ENCODE assay signal across 8 cellular contexts in genomic region chr16:67658849-67659674, GRCh38. TPM values are rescaled to one million over a fixed set of nuclear protein-coding genes. Genes with fewer than 3 reads are reported as not detected.
DNase-seq lines count a peak whose midpoint lies in the region; ATAC-seq and TF ChIP-seq lines count a peak whose summit lies in the region.

No MANE protein-coding gene starts in this region.

- no peaks in the 10 kb centered on the region for H4K20me1 ChIP-seq in PC-9 (ENCODE audit: insufficient read depth)

- H3K27me3 Mint-ChIP-seq in CD8-positive, alpha-beta memory T cell = peaks cover 0 to 3% of the 10 kb centered on the region in 2 donors
- H3K27me3 Mint-ChIP-seq in endodermal cell (ENCODE audit: insufficient read depth) (peaks cover 16% of the 10 kb centered on the region), osteocyte (ENCODE audit: unreplicated experiment) (no peaks in the 10 kb centered on the region)

- peak overlapping the region; percentile 93 for H3K4me3 ChIP-seq in CD8-positive, alpha-beta memory T cell (ENCODE audit: low read length)
- H3K4me3 ChIP-seq in PC-9 (peak overlapping the region; percentile 97), endodermal cell (ENCODE audit: low read length) (peak overlapping the region; percentile 93)

- BruUV-seq in PC-9 (replicated peaks; lab: Mats Ljungman, UMichigan) = no TSS peak

- H3K4me1 Mint-ChIP-seq in CD8-positive, alpha-beta memory T cell = peaks cover 14 to 33% (median 14%) of the 10 kb centered on the region in 3 donors
- peaks cover 7% of the 10 kb centered on the region for H3K4me1 Mint-ChIP-seq in endodermal cell
- H3K4me1 Mint-ChIP-seq in osteocyte (ENCODE audit: unreplicated experiment) = peaks cover 15% of the 10 kb centered on the region

- H3K27me3 ChIP-seq in CD8-positive, alpha-beta memory T cell (ENCODE audit: insufficient read depth, low read length, poor library complexity, severe bottlenecking) = no peaks in the 10 kb centered on the region
- H3K27me3 ChIP-seq in PC-9 (ENCODE audit: insufficient read depth, low read depth) (0 out of 2 replicates have a peak, but pooled peaks cover 4% of the 10 kb centered on the region), endodermal cell (ENCODE audit: control insufficient read depth, insufficient read depth, low read length, poor library complexity, severe bottlenecking) (no peaks in the 10 kb centered on the region)

- POLR2A ChIA-PET in CD8-positive, alpha-beta memory T cell (lab: Charles Lee) = interaction anchor here (0.5 to 0.9 kb wide), 4 partner anchors 112 to 150 kb away, joined by 3 read pairs; no protein-coding TSS in a partner anchor
- POLR2A ChIA-PET in PC-9 (lab: Charles Lee; ENCODE audit: unreplicated experiment) = interaction anchor here (0.5 to 0.6 kb wide), 2 partner anchors 172 to 425 kb away, joined by 6 to 8 read pairs; no protein-coding TSS in a partner anchor

- H3K9ac ChIP-seq in endodermal cell (ENCODE audit: extremely low read depth, low read length, poor library complexity, severe bottlenecking) = no peak overlapping the region

- no peak for DNase-seq in CD8-positive, alpha-beta memory T cell
- DNase-seq in PC-9 (no peak), endodermal cell (no peak), osteocyte (ENCODE audit: extremely low spot score, unreplicated experiment) (no peak), Kasumi-1 (lab: John Stamatoyannopoulos, UW) (no peak), mesenteric fat pad (ENCODE audit: low spot score) (no peak), cerebellar nuclear complex (lab: John Stamatoyannopoulos, UW) (no peak)

- H3K4me3 Mint-ChIP-seq in CD8-positive, alpha-beta memory T cell = peak overlapping the region; percentile 93 to 99 (median 94)
- peak overlapping the region; percentile 81 for H3K4me3 Mint-ChIP-seq in endodermal cell
- H3K4me3 Mint-ChIP-seq in osteocyte (ENCODE audit: unreplicated experiment) = peak overlapping the region; percentile 87

- peaks cover 8% of the 10 kb centered on the region for H3K79me2 ChIP-seq in PC-9 (ENCODE audit: low read depth)

- no peaks in the 10 kb centered on the region for H3K9me3 ChIP-seq in CD8-positive, alpha-beta memory T cell (ENCODE audit: low read length)
- H3K9me3 ChIP-seq in PC-9 (ENCODE audit: insufficient read depth, low read depth) (no peaks in the 10 kb centered on the region), endodermal cell (ENCODE audit: control insufficient read depth, low read length) (no peaks in the 10 kb centered on the region)

- H3K9me3 Mint-ChIP-seq in CD8-positive, alpha-beta memory T cell = no peaks in the 10 kb centered on the region
- H3K9me3 Mint-ChIP-seq in endodermal cell = no peaks in the 10 kb centered on the region
- H3K9me3 Mint-ChIP-seq in osteocyte (ENCODE audit: unreplicated experiment) = no peaks in the 10 kb centered on the region

- intact Hi-C loops in PC-9 (cut with micrococcal nuclease; ENCODE audit: unreplicated experiment) = no loop called here

- peaks cover 0 to 51% (median 0%) of the 10 kb centered on the region in 3 donors for H3K36me3 Mint-ChIP-seq in CD8-positive, alpha-beta memory T cell
- H3K36me3 Mint-ChIP-seq in endodermal cell (ENCODE audit: low read depth) = peaks cover 8% of the 10 kb centered on the region
- no peaks in the 10 kb centered on the region for H3K36me3 Mint-ChIP-seq in osteocyte (ENCODE audit: unreplicated experiment)

- no peaks in the 10 kb centered on the region for H3K9me2 ChIP-seq in PC-9 (ENCODE audit: insufficient read depth)

- peaks cover 24% of the 10 kb centered on the region for H3K4me1 ChIP-seq in CD8-positive, alpha-beta memory T cell (ENCODE audit: insufficient read depth, low read length)
- H3K4me1 ChIP-seq in PC-9 (replicated peaks; ENCODE audit: insufficient read depth) (peaks cover 7% of the 10 kb centered on the region), endodermal cell (ENCODE audit: control insufficient read depth, insufficient read depth, low read length) (peaks cover 8% of the 10 kb centered on the region)

- H3K4me2 ChIP-seq in PC-9 = peak overlapping the region; percentile 90

- no peaks in the 10 kb centered on the region for H3K36me3 ChIP-seq in CD8-positive, alpha-beta memory T cell (ENCODE audit: insufficient read depth, low read length)
- no peaks in the 10 kb centered on the region for H3K36me3 ChIP-seq in PC-9 (ENCODE audit: low read depth)
- H3K36me3 ChIP-seq in endodermal cell (ENCODE audit: control insufficient read depth, insufficient read depth, low read length) = peaks cover 19% of the 10 kb centered on the region

- H3F3A ChIP-seq in PC-9 (ENCODE audit: insufficient read depth, low read depth) = peaks cover 9% of the 10 kb centered on the region

- H3K27ac ChIP-seq in CD8-positive, alpha-beta memory T cell (ENCODE audit: low read depth, low read length) = peak overlapping the region; percentile 98
- H3K27ac ChIP-seq in PC-9 = no peak overlapping the region
- H3K27ac ChIP-seq in endodermal cell (ENCODE audit: low read depth, low read length) = no peak overlapping the region

- no peak for TF ChIP-seq CTCF in PC-9 (conservative IDR thresholded peaks at IDR 0.05)
- TF ChIP-seq CTCF in endodermal cell (conservative IDR thresholded peaks at IDR 0.05) = no peak
- TF ChIP-seq CTCF in osteocyte (IDR thresholded peaks at IDR 0.05) = no peak

- peak overlapping the region; percentile 100 for H2AFZ ChIP-seq in PC-9

- CTCF ChIA-PET in CD8-positive, alpha-beta memory T cell (lab: Charles Lee) = interaction anchor here (0.7 to 4.4 kb wide), 7 partner anchors 8 to 165 kb away, joined by 3 to 34 read pairs (median 5); partner anchors contain the start of gene CARMIL2
- CTCF ChIA-PET in PC-9 (lab: Charles Lee) = no interaction called here

- no peak for ATAC-seq in GM18517 (IDR thresholded peaks at IDR 0.05; ENCODE audit: unreplicated experiment)

- 47 to 92% methylated on average over 6 to 21 of the region's 21 CpGs for WGBS in endodermal cell (ENCODE audit: insufficient coverage in 1 of 2, insufficient read length in 1 of 2), 2 experiments

- H3K27ac Mint-ChIP-seq in CD8-positive, alpha-beta memory T cell = peak overlapping the region; percentile 88 to 99 (median 96)
- H3K27ac Mint-ChIP-seq in endodermal cell (no peak overlapping the region), osteocyte (ENCODE audit: unreplicated experiment) (peak overlapping the region; percentile 23)

RNA-seq across cellular contexts. Expression of gene ACD, which starts 1.0 kb away (rescaled TPM):
- 10 to 100 TPM; 79.1 to 81.7 TPM for total RNA-seq in CD8-positive, alpha-beta memory T cell
- 55.6 TPM for polyA plus RNA-seq in CD8-positive, alpha-beta memory T cell
- total RNA-seq in PC-9 (2021) (34.7 and 38.9 TPM in 2 replicates), endodermal cell (10 to 100 TPM; 39.3 to 41.5 TPM), osteocyte (21.3 and 23.1 TPM in 2 replicates), mesenteric fat pad (11.5 TPM)
- 35.5 TPM for polyA plus RNA-seq in endodermal cell (2013, experiment 1 of 2)
- polyA plus RNA-seq in endodermal cell (2013, experiment 2 of 2) = 27.6 TPM

RNA-seq across cellular contexts. Expression of gene PARD6A, which starts 1.7 kb away (rescaled TPM):
- 10 to 100 TPM; 16.7 to 18.3 TPM for total RNA-seq in CD8-positive, alpha-beta memory T cell
- 14.7 TPM for polyA plus RNA-seq in CD8-positive, alpha-beta memory T cell
- total RNA-seq in PC-9 (2021) (4.4 and 8.1 TPM in 2 replicates), endodermal cell (1 to 10 TPM; 2.6 to 3.7 TPM), osteocyte (4.1 and 4.6 TPM in 2 replicates), mesenteric fat pad (3.9 TPM)
- 5.8 TPM for polyA plus RNA-seq in endodermal cell (2013, experiment 1 of 2)
- polyA plus RNA-seq in endodermal cell (2013, experiment 2 of 2) = 6.2 TPM

RNA-seq across cellular contexts. Expression of gene ENKD1, which starts 7.5 kb away (rescaled TPM):
- 10 to 100 TPM; 15.1 to 15.6 TPM for total RNA-seq in CD8-positive, alpha-beta memory T cell
- 1.7 TPM for polyA plus RNA-seq in CD8-positive, alpha-beta memory T cell
- total RNA-seq in PC-9 (2021) (20.8 and 21.6 TPM in 2 replicates), endodermal cell (10 to 100 TPM; 19.0 to 21.2 TPM), osteocyte (10.9 and 11.7 TPM in 2 replicates), mesenteric fat pad (11.4 TPM)
- 24.5 TPM for polyA plus RNA-seq in endodermal cell (2013, experiment 1 of 2)
- polyA plus RNA-seq in endodermal cell (2013, experiment 2 of 2) = 20.7 TPM

RNA-seq across cellular contexts. Expression of gene C16orf86, which starts 7.6 kb away (rescaled TPM):
- total RNA-seq in CD8-positive, alpha-beta memory T cell = 1 to 10 TPM in 1 of 2 experiments, under 1 TPM in 1; 0.79 to 1.9 TPM
- polyA plus RNA-seq in CD8-positive, alpha-beta memory T cell = 2.7 TPM
- total RNA-seq in PC-9 (2021) (0.46 and 1.8 TPM in 2 replicates), endodermal cell (1 to 10 TPM; 3.6 to 4.7 TPM), osteocyte (2.1 and 2.8 TPM in 2 replicates), mesenteric fat pad (2.9 TPM)
- polyA plus RNA-seq in endodermal cell (2013, experiment 1 of 2) = 3.4 TPM
- polyA plus RNA-seq in endodermal cell (2013, experiment 2 of 2) = 2.1 TPM

RNA-seq across cellular contexts. Expression of gene CARMIL2, which starts 14.1 kb away (rescaled TPM):
- total RNA-seq in CD8-positive, alpha-beta memory T cell = 100 to 1,000 TPM; 124 to 139 TPM
- 24.5 TPM for polyA plus RNA-seq in CD8-positive, alpha-beta memory T cell
- total RNA-seq in PC-9 (2021) = 0.87 and 1.5 TPM in 2 replicates
- total RNA-seq in endodermal cell = 10 to 100 TPM; 13.6 to 19.8 TPM
- 6.9 TPM for polyA plus RNA-seq in endodermal cell (2013, experiment 1 of 2)
- 3.4 TPM for polyA plus RNA-seq in endodermal cell (2013, experiment 2 of 2)
- 0.94 and 1.7 TPM in 2 replicates for total RNA-seq in osteocyte
- total RNA-seq in mesenteric fat pad = 0.96 TPM
